Comparison of ENCODE assay signal across 8 cellular contexts in genomic region chr18:9951022-9951859, GRCh38. TPM values are rescaled to one million over a fixed set of nuclear protein-coding genes. Genes with fewer than 3 reads are reported as not detected.
DNase-seq lines count a peak whose midpoint lies in the region; ATAC-seq and TF ChIP-seq lines count a peak whose summit lies in the region.

No MANE protein-coding gene starts in this region.

- no peaks in the 10 kb centered on the region for H3K27me3 ChIP-seq in cardiac muscle cell

- peaks cover 32% of the 10 kb centered on the region for H3K36me3 ChIP-seq in cardiac muscle cell

- TF ChIP-seq CTCF in cardiac muscle cell (IDR thresholded peaks at IDR 0.05; ENCODE audit: low read depth, low read length) (peak; percentile 80), retinal pigment epithelial cell (conservative IDR thresholded peaks at IDR 0.05; ENCODE audit: low read depth, low read length) (peak; percentile 82)

- H3K9me3 ChIP-seq in cardiac muscle cell (ENCODE audit: low read depth), result no peaks in the 10 kb centered on the region

- no peak overlapping the region for H3K27ac ChIP-seq in cardiac muscle cell

- DNase-seq in Right ventricle myocardium inferior (ENCODE audit: missing footprints) (no peak), cardiac septum (ENCODE audit: low spot score) (no peak), NAMALWA (ENCODE audit: low spot score) (peak; percentile 68), cardiac muscle cell (ENCODE audit: low read depth in 1 of 2, low spot score in 1 of 2) (peak; percentile 67 to 80), retinal pigment epithelial cell (ENCODE audit: low read depth) (peak; percentile 49)
- DNase-seq in activated CD4-positive, alpha-beta T cell treated with anti-CD3 and anti-CD28 coated beads, Interleukin-2, amount 50 U/mL, for 48 hours, result peak; percentile 4 to 23

- ATAC-seq in Right ventricle myocardium inferior (peak; percentile 72), HG03432 (IDR thresholded peaks at IDR 0.05; ENCODE audit: unreplicated experiment) (no peak), HG03439 (IDR thresholded peaks at IDR 0.05; ENCODE audit: unreplicated experiment) (no peak)

- no peaks in the 10 kb centered on the region for H3K4me1 ChIP-seq in cardiac muscle cell (ENCODE audit: low read depth)

- intact Hi-C loops in Right ventricle myocardium inferior (cut with DNase I) (loop anchor here (5.0 kb wide), 2 partner anchors 34 to 144 kb away; no protein-coding TSS in a partner anchor), cardiac septum (cut with DNase I) (loop anchor here (5.0 to 10.0 kb wide), 4 partner anchors 139 to 376 kb away; partner anchors contain the start of genes PPP4R1 and RAB31)

- H3K4me3 ChIP-seq in cardiac muscle cell (no peak overlapping the region), retinal pigment epithelial cell (ENCODE audit: low read length) (no peak overlapping the region)

RNA-seq across cellular contexts. Expression of gene VAPA, which starts 37.4 kb away (rescaled TPM):
- total RNA-seq in Right ventricle myocardium inferior, result 203 TPM
- 232 TPM for total RNA-seq in cardiac septum
- total RNA-seq in cardiac muscle cell, result 137 and 138 TPM in 2 replicates
- polyA plus RNA-seq in cardiac muscle cell, result 215 and 260 TPM in 2 replicates

Comparison
In these comparisons a context has a peak if more than half of its experiments do, and no peak if none do; other contexts are left out.
1. DNase-seq: peak in NAMALWA (single experiment), activated CD4-positive, alpha-beta T cell treated with anti-CD3 and anti-CD28 coated beads, Interleukin-2, amount 50 U/mL, for 48 hours (2 of 2), cardiac muscle cell (2 of 2) and retinal pigment epithelial cell (single experiment); none in Right ventricle myocardium inferior (single experiment) and cardiac septum (single experiment).